1 cellular context compared by ENCODE assay signal in the genomic region with DNA sequence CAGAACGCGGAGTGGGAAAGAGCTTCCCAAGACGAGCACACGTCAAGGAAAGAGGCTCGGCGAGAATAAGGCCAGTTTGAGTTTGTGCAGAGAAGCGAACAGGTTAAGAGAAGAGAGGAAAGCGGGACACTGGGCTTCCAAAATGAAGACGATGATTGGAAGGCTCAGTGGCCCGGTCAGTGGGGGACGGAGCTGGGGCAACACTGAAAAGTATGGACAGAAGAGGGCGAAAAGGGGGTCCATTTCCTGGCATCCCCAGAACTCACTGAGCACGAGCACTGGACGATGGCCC.
A peak's percentile ranks its signal among the peaks of the same experiment; 100 is the strongest.
TF ChIP-seq lines count a peak whose summit lies in the region.

No MANE protein-coding gene starts in this region.

TF ChIP-seq in HEK293, 187 proteins besides CTCF, POLR2A, EP300 and RAD21 (continued from another document and continues in another):
- TF ChIP-seq, protein P1, sequence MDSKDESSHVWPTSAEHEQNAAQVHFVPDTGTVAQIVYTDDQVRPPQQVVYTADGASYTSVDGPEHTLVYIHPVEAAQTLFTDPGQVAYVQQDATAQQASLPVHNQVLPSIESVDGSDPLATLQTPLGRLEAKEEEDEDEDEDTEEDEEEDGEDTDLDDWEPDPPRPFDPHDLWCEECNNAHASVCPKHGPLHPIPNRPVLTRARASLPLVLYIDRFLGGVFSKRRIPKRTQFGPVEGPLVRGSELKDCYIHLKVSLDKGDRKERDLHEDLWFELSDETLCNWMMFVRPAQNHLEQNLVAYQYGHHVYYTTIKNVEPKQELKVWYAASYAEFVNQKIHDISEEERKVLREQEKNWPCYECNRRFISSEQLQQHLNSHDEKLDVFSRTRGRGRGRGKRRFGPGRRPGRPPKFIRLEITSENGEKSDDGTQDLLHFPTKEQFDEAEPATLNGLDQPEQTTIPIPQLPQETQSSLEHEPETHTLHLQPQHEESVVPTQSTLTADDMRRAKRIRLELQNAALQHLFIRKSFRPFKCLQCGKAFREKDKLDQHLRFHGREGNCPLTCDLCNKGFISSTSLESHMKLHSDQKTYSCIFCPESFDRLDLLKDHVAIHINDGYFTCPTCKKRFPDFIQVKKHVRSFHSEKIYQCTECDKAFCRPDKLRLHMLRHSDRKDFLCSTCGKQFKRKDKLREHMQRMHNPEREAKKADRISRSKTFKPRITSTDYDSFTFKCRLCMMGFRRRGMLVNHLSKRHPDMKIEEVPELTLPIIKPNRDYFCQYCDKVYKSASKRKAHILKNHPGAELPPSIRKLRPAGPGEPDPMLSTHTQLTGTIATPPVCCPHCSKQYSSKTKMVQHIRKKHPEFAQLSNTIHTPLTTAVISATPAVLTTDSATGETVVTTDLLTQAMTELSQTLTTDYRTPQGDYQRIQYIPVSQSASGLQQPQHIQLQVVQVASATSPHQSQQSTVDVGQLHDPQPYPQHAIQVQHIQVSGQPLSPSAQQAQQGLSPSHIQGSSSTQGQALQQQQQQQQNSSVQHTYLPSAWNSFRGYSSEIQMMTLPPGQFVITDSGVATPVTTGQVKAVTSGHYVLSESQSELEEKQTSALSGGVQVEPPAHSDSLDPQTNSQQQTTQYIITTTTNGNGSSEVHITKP (tag by site-specific recombination; IDR thresholded peaks at IDR 0.05), result no peak
- TF ChIP-seq, protein P2, sequence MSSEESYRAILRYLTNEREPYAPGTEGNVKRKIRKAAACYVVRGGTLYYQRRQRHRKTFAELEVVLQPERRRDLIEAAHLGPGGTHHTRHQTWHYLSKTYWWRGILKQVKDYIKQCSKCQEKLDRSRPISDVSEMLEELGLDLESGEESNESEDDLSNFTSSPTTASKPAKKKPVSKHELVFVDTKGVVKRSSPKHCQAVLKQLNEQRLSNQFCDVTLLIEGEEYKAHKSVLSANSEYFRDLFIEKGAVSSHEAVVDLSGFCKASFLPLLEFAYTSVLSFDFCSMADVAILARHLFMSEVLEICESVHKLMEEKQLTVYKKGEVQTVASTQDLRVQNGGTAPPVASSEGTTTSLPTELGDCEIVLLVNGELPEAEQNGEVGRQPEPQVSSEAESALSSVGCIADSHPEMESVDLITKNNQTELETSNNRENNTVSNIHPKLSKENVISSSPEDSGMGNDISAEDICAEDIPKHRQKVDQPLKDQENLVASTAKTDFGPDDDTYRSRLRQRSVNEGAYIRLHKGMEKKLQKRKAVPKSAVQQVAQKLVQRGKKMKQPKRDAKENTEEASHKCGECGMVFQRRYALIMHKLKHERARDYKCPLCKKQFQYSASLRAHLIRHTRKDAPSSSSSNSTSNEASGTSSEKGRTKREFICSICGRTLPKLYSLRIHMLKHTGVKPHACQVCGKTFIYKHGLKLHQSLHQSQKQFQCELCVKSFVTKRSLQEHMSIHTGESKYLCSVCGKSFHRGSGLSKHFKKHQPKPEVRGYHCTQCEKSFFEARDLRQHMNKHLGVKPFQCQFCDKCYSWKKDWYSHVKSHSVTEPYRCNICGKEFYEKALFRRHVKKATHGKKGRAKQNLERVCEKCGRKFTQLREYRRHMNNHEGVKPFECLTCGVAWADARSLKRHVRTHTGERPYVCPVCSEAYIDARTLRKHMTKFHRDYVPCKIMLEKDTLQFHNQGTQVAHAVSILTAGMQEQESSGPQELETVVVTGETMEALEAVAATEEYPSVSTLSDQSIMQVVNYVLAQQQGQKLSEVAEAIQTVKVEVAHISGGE (tag by site-specific recombination; conservative IDR thresholded peaks at IDR 0.05; ENCODE audit: low read depth), result peak; percentile 51
- no peak for TF ChIP-seq ZSCAN23 (tag by site-specific recombination; IDR thresholded peaks at IDR 0.05)
- no peak for TF ChIP-seq SP3 (tag by site-specific recombination; IDR thresholded peaks at IDR 0.05)
- no peak for TF ChIP-seq ZBTB1 (tag by site-specific recombination; IDR thresholded peaks at IDR 0.05)
- TF ChIP-seq YY2 (tag by site-specific recombination; IDR thresholded peaks at IDR 0.05), result 0 out of 2 replicates have a peak, but pooled peaks have one; percentile 18
- TF ChIP-seq, protein P3, sequence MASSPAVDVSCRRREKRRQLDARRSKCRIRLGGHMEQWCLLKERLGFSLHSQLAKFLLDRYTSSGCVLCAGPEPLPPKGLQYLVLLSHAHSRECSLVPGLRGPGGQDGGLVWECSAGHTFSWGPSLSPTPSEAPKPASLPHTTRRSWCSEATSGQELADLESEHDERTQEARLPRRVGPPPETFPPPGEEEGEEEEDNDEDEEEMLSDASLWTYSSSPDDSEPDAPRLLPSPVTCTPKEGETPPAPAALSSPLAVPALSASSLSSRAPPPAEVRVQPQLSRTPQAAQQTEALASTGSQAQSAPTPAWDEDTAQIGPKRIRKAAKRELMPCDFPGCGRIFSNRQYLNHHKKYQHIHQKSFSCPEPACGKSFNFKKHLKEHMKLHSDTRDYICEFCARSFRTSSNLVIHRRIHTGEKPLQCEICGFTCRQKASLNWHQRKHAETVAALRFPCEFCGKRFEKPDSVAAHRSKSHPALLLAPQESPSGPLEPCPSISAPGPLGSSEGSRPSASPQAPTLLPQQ (tag by site-specific recombination; IDR thresholded peaks at IDR 0.05), result no peak; the same call in 1 of the 2 replicates
- TF ChIP-seq, protein P4, sequence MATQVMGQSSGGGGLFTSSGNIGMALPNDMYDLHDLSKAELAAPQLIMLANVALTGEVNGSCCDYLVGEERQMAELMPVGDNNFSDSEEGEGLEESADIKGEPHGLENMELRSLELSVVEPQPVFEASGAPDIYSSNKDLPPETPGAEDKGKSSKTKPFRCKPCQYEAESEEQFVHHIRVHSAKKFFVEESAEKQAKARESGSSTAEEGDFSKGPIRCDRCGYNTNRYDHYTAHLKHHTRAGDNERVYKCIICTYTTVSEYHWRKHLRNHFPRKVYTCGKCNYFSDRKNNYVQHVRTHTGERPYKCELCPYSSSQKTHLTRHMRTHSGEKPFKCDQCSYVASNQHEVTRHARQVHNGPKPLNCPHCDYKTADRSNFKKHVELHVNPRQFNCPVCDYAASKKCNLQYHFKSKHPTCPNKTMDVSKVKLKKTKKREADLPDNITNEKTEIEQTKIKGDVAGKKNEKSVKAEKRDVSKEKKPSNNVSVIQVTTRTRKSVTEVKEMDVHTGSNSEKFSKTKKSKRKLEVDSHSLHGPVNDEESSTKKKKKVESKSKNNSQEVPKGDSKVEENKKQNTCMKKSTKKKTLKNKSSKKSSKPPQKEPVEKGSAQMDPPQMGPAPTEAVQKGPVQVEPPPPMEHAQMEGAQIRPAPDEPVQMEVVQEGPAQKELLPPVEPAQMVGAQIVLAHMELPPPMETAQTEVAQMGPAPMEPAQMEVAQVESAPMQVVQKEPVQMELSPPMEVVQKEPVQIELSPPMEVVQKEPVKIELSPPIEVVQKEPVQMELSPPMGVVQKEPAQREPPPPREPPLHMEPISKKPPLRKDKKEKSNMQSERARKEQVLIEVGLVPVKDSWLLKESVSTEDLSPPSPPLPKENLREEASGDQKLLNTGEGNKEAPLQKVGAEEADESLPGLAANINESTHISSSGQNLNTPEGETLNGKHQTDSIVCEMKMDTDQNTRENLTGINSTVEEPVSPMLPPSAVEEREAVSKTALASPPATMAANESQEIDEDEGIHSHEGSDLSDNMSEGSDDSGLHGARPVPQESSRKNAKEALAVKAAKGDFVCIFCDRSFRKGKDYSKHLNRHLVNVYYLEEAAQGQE (tag by site-specific recombination; IDR thresholded peaks at IDR 0.05), result no peak
- no peak for TF ChIP-seq ZNF16 (tag by site-specific recombination; IDR thresholded peaks at IDR 0.05; ENCODE audit: low read depth)
- no peak; the same call in 1 of the 2 replicates for TF ChIP-seq ZNF585B (tag by site-specific recombination; IDR thresholded peaks at IDR 0.05)
- TF ChIP-seq ZFP69B (tag by site-specific recombination; IDR thresholded peaks at IDR 0.05), result no peak
- no peak for TF ChIP-seq ZNF223 (tag by site-specific recombination; IDR thresholded peaks at IDR 0.05)
- no peak for TF ChIP-seq SCRT1 (tag by site-specific recombination; IDR thresholded peaks at IDR 0.05; ENCODE audit: borderline replicate concordance)
- no peak for TF ChIP-seq INSM2 (tag by site-specific recombination; IDR thresholded peaks at IDR 0.05)
- no peak for TF ChIP-seq PRDM1 (tag by site-specific recombination; IDR thresholded peaks at IDR 0.05)
- TF ChIP-seq SP7 (tag by site-specific recombination; IDR thresholded peaks at IDR 0.05), result no peak
- TF ChIP-seq GLI2 (tag by site-specific recombination; IDR thresholded peaks at IDR 0.05; ENCODE audit: borderline replicate concordance, low read depth), result no peak
- TF ChIP-seq ZNF623 (tag by site-specific recombination; IDR thresholded peaks at IDR 0.05), result no peak; the same call in 1 of the 2 replicates
- TF ChIP-seq RBAK (tag by site-specific recombination; IDR thresholded peaks at IDR 0.05), result no peak
- no peak for TF ChIP-seq HOXA7 (CRISPR knock-in tag; IDR thresholded peaks at IDR 0.05; ENCODE audit: borderline replicate concordance)
- 0 out of 2 replicates have a peak, but pooled peaks have one; percentile 18 for TF ChIP-seq KLF16 (tag by site-specific recombination; IDR thresholded peaks at IDR 0.05)
- TF ChIP-seq ZNF660 (tag by site-specific recombination; IDR thresholded peaks at IDR 0.05), result no peak; the same call in none of the 2 replicates
- TF ChIP-seq ZNF175 (tag by site-specific recombination; IDR thresholded peaks at IDR 0.05), result no peak
- peak; percentile 69; the same call in 1 of the 2 replicates for TF ChIP-seq ZNF24 (tag by site-specific recombination; IDR thresholded peaks at IDR 0.05)
- no peak for TF ChIP-seq ZNF571 (tag by site-specific recombination; IDR thresholded peaks at IDR 0.05)
- TF ChIP-seq ZBTB17 (tag by site-specific recombination; IDR thresholded peaks at IDR 0.05), result 0 out of 2 replicates have a peak, but pooled peaks have one; percentile 2
- TF ChIP-seq OVOL3 (tag by site-specific recombination; IDR thresholded peaks at IDR 0.05), result no peak
- no peak for TF ChIP-seq ZNF155 (tag by site-specific recombination; IDR thresholded peaks at IDR 0.05)
- no peak for TF ChIP-seq ZNF544 (tag by site-specific recombination; IDR thresholded peaks at IDR 0.05)
- TF ChIP-seq, protein P5, sequence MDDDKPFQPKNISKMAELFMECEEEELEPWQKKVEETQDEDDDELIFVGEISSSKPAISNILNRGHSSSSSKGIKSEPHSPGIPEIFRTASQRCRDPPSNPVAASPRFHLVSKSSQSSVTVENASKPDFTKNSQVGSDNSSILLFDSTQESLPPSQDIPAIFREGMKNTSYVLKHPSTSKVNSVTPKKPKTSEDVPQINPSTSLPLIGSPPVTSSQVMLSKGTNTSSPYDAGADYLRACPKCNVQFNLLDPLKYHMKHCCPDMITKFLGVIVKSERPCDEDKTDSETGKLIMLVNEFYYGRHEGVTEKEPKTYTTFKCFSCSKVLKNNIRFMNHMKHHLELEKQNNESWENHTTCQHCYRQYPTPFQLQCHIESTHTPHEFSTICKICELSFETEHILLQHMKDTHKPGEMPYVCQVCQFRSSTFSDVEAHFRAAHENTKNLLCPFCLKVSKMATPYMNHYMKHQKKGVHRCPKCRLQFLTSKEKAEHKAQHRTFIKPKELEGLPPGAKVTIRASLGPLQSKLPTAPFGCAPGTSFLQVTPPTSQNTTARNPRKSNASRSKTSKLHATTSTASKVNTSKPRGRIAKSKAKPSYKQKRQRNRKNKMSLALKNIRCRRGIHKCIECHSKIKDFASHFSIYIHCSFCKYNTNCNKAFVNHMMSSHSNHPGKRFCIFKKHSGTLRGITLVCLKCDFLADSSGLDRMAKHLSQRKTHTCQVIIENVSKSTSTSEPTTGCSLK (tag by site-specific recombination; IDR thresholded peaks at IDR 0.05), result no peak
- TF ChIP-seq ZNF621 (tag by site-specific recombination; IDR thresholded peaks at IDR 0.05), result no peak
- TF ChIP-seq, protein P6, sequence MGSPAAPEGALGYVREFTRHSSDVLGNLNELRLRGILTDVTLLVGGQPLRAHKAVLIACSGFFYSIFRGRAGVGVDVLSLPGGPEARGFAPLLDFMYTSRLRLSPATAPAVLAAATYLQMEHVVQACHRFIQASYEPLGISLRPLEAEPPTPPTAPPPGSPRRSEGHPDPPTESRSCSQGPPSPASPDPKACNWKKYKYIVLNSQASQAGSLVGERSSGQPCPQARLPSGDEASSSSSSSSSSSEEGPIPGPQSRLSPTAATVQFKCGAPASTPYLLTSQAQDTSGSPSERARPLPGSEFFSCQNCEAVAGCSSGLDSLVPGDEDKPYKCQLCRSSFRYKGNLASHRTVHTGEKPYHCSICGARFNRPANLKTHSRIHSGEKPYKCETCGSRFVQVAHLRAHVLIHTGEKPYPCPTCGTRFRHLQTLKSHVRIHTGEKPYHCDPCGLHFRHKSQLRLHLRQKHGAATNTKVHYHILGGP (tag by site-specific recombination; IDR thresholded peaks at IDR 0.05), result no peak
- TF ChIP-seq ZNF19 (tag by site-specific recombination; IDR thresholded peaks at IDR 0.05; ENCODE audit: low read depth), result no peak
- TF ChIP-seq ZNF548 (tag by site-specific recombination; IDR thresholded peaks at IDR 0.05), result no peak
- TF ChIP-seq ZNF248 (tag by site-specific recombination; IDR thresholded peaks at IDR 0.05), result no peak
- no peak for TF ChIP-seq ZNF473 (tag by site-specific recombination; IDR thresholded peaks at IDR 0.05)
- TF ChIP-seq, protein P7, sequence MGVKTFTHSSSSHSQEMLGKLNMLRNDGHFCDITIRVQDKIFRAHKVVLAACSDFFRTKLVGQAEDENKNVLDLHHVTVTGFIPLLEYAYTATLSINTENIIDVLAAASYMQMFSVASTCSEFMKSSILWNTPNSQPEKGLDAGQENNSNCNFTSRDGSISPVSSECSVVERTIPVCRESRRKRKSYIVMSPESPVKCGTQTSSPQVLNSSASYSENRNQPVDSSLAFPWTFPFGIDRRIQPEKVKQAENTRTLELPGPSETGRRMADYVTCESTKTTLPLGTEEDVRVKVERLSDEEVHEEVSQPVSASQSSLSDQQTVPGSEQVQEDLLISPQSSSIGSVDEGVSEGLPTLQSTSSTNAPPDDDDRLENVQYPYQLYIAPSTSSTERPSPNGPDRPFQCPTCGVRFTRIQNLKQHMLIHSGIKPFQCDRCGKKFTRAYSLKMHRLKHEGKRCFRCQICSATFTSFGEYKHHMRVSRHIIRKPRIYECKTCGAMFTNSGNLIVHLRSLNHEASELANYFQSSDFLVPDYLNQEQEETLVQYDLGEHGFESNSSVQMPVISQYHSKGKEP (tag by site-specific recombination; IDR thresholded peaks at IDR 0.05), result no peak
- TF ChIP-seq BCL11A (tag by site-specific recombination; IDR thresholded peaks at IDR 0.05; ENCODE audit: low read depth), result no peak
- TF ChIP-seq ZNF169 (tag by site-specific recombination; IDR thresholded peaks at IDR 0.05), result no peak
- TF ChIP-seq ZFP41 (tag by site-specific recombination; IDR thresholded peaks at IDR 0.05; ENCODE audit: borderline replicate concordance), result no peak
- TF ChIP-seq KLF10 (tag by site-specific recombination; IDR thresholded peaks at IDR 0.05), result no peak
- no peak for TF ChIP-seq ZNF549 (tag by site-specific recombination; IDR thresholded peaks at IDR 0.05)
- TF ChIP-seq ZBTB8A (tag by site-specific recombination; IDR thresholded peaks at IDR 0.05), result peak; percentile 41
- no peak for TF ChIP-seq TCF7L2 (IDR thresholded peaks at IDR 0.05; ENCODE audit: borderline replicate concordance, low read depth, low read length)
- no peak for TF ChIP-seq OSR2 (tag by site-specific recombination; IDR thresholded peaks at IDR 0.05)
- TF ChIP-seq ZNF701 (tag by site-specific recombination; IDR thresholded peaks at IDR 0.05), result no peak
